ENCODE assay signal across 15 cellular contexts in genomic region chr1:11515403-11516300, GRCh38. TPM values are rescaled to one million over a fixed set of nuclear protein-coding genes. Genes with fewer than 3 reads are reported as not detected.
"Had no signal": no experiment of that assay in that cellular context is flagged by ENCODE, and none has a peak within 500 bp of the region (broad histone marks: within the 10 kb centered on the region; RNA-seq: fewer than 3 reads in every experiment).

No MANE protein-coding gene starts in this region.

- DNase-seq: activated CD4-positive, alpha-beta T cell treated with anti-CD3 and anti-CD28 coated beads, Interleukin-2, amount 10 ng/mL, durations not matched to agents 24 days and 14 days; activated naive CD8-positive, alpha-beta T cell treated with anti-CD3 and anti-CD28 coated beads for 36 hours; activated T-cell treated with anti-CD3 and anti-CD28 coated beads for 4 hours; immature natural killer cell; left cardiac atrium; mammary epithelial cell; small intestine; T1000; transverse colon; WERI-Rb-1 had no signal

- H3K27me3 Mint-ChIP-seq: activated CD4-positive, alpha-beta T cell treated with anti-CD3 and anti-CD28 coated beads, Interleukin-2, amount 10 ng/mL, durations not matched to agents 24 days and 14 days; activated naive CD8-positive, alpha-beta T cell treated with anti-CD3 and anti-CD28 coated beads for 36 hours had no signal

- H3K36me3 Mint-ChIP-seq: activated naive CD8-positive, alpha-beta T cell treated with anti-CD3 and anti-CD28 coated beads for 36 hours; immature natural killer cell had no signal

- H3K4me3 Mint-ChIP-seq: activated CD4-positive, alpha-beta T cell treated with anti-CD3 and anti-CD28 coated beads, Interleukin-2, amount 10 ng/mL, durations not matched to agents 24 days and 14 days; activated naive CD8-positive, alpha-beta T cell treated with anti-CD3 and anti-CD28 coated beads for 36 hours; immature natural killer cell; stimulated activated memory B cell treated with anti-CD40 and anti-IgM and Interleukin-4, amounts not matched to agents 10 μg/mL and 1 μg/mL and 100 μg/mL, for 72 hours had no signal

- H3K27ac ChIP-seq: dorsolateral prefrontal cortex, parathyroid adenoma, transverse colon, WERI-Rb-1 had no signal

- FAIRE-seq: small intestine had no signal

- H3K79me2 ChIP-seq: parathyroid adenoma had no signal

- H3K36me3 ChIP-seq: transverse colon had no signal

- H3K27ac Mint-ChIP-seq: activated CD4-positive, alpha-beta T cell treated with anti-CD3 and anti-CD28 coated beads, Interleukin-2, amount 10 ng/mL, durations not matched to agents 24 days and 14 days; activated naive CD8-positive, alpha-beta T cell treated with anti-CD3 and anti-CD28 coated beads for 36 hours; immature natural killer cell; stimulated activated memory B cell treated with anti-CD40 and anti-IgM and Interleukin-4, amounts not matched to agents 10 μg/mL and 1 μg/mL and 100 μg/mL, for 72 hours had no signal

- H3K9me3 ChIP-seq: transverse colon had no signal

- H2AFZ ChIP-seq: parathyroid adenoma had no signal

- H3K4me1 ChIP-seq: parathyroid adenoma, transverse colon had no signal

- H3K27me3 ChIP-seq: dorsolateral prefrontal cortex, transverse colon had no signal

- H3K4me3 ChIP-seq: dorsolateral prefrontal cortex, transverse colon had no signal

- H3K9ac ChIP-seq: parathyroid adenoma had no signal

- ATAC-seq: esophagus mucosa; left cardiac atrium; stimulated activated memory B cell treated with anti-CD40 and anti-IgM and Interleukin-4, amounts not matched to agents 10 μg/mL and 1 μg/mL and 100 μg/mL, for 72 hours had no signal

- H3K4me1 Mint-ChIP-seq: activated CD4-positive, alpha-beta T cell treated with anti-CD3 and anti-CD28 coated beads, Interleukin-2, amount 10 ng/mL, durations not matched to agents 24 days and 14 days; activated naive CD8-positive, alpha-beta T cell treated with anti-CD3 and anti-CD28 coated beads for 36 hours; immature natural killer cell; stimulated activated memory B cell treated with anti-CD40 and anti-IgM and Interleukin-4, amounts not matched to agents 10 μg/mL and 1 μg/mL and 100 μg/mL, for 72 hours had no signal

RNA-seq across cellular contexts. Expression of gene DISP3, which starts 36.7 kb away (rescaled TPM):
- total RNA-seq: esophagus mucosa, subcutaneous adipose tissue had no signal
